ENCODE assay signal across 19 cellular contexts in genomic region chr4:166363198-166363597, GRCh38.
"Had no signal": no experiment of that assay in that cellular context is flagged by ENCODE, and none has a peak within 500 bp of the region (broad histone marks: within the 10 kb centered on the region; RNA-seq: fewer than 3 reads in every experiment).

No MANE protein-coding gene starts in this region.

- FAIRE-seq: keratinocyte had no signal

- H3K36me3 ChIP-seq: heart left ventricle, left ventricle myocardium inferior, ovary, sigmoid colon, thoracic aorta, upper lobe of right lung had no signal

- H3K27me3 ChIP-seq: dorsolateral prefrontal cortex, heart left ventricle, ovary, sigmoid colon, upper lobe of right lung had no signal

- H3K4me1 ChIP-seq: heart left ventricle, left ventricle myocardium inferior, sigmoid colon, upper lobe of right lung had no signal

- H3K9me3 ChIP-seq: ovary, sigmoid colon, thoracic aorta, upper lobe of right lung had no signal

- H3K4me3 ChIP-seq: dorsolateral prefrontal cortex, heart left ventricle, left ventricle myocardium inferior, mucosa of descending colon, ovary, sigmoid colon, thoracic aorta, upper lobe of right lung had no signal

- DNase-seq: activated B cell treated with CpG ODN at 0.5 μM for 24 hours; activated CD4-positive, alpha-beta T cell treated with anti-CD3 and anti-CD28 coated beads, Interleukin-2, amount 10 ng/mL, durations not matched to agents 7 days and 5 days; activated CD8-positive, alpha-beta memory T cell treated with anti-CD3 and anti-CD28 coated beads, Interleukin-2, amount 50 U/mL, for 48 hours; activated gamma-delta T cell treated with Interleukin-2 at 50 U/mL for 16 hours; activated T-cell treated with anti-CD3 and anti-CD28 coated beads, Interleukin-2, amount 50 U/mL, for 72 hours; amniotic stem cell; dorsolateral prefrontal cortex; endodermal cell; heart left ventricle; left ventricle myocardium inferior; mucosa of descending colon; naive thymus-derived CD4-positive, alpha-beta T cell; ovary; sigmoid colon; stimulated activated CD4-positive, alpha-beta T cell treated with anti-CD3 and anti-CD28 coated beads, Interleukin-12 subunit alpha, Interleukin-12 subunit beta, amount 100 ng/mL, for 4 hours; stimulated activated CD4-positive, alpha-beta T cell treated with anti-CD3 and anti-CD28 coated beads, Interleukin-2, amount 100 ng/mL, for 24 hours; upper lobe of right lung had no signal

- ATAC-seq: activated T-cell treated with anti-CD3 and anti-CD28 coated beads, Interleukin-2, amount 50 U/mL, for 72 hours; heart left ventricle; mucosa of descending colon; naive thymus-derived CD4-positive, alpha-beta T cell; upper lobe of right lung had no signal

- H3K27ac ChIP-seq: dorsolateral prefrontal cortex, heart left ventricle, left ventricle myocardium inferior, ovary, sigmoid colon, thoracic aorta, upper lobe of right lung had no signal
